Comparison of ENCODE assay signal across 1 cellular context in genomic region chr18:26089247-26090129, GRCh38.
TF ChIP-seq lines count a peak whose summit lies in the region.

No MANE protein-coding gene starts in this region.

TF ChIP-seq in K562, 482 proteins besides CTCF, POLR2A, EP300 and RAD21 (continued from another document and continues in another):
- TF ChIP-seq ZBTB40 (IDR thresholded peaks at IDR 0.05) (no peak), ZBTB40 (CRISPR knock-in tag; IDR thresholded peaks at IDR 0.05) (no peak), JUND (IDR thresholded peaks at IDR 0.05; ENCODE audit: borderline replicate concordance, low read depth, low read length) (peak; percentile 74), JUND (tag; IDR thresholded peaks at IDR 0.05; ENCODE audit: borderline replicate concordance, low read depth, low read length) (peak; percentile 73; the same call in 2 of the 3 replicates), ZNF644 (tag; IDR thresholded peaks at IDR 0.05; ENCODE audit: low read depth) (no peak), PURB (CRISPR knock-in tag; IDR thresholded peaks at IDR 0.05; ENCODE audit: low read depth) (no peak), EP400 (IDR thresholded peaks at IDR 0.05) (no peak), ZNF224 (CRISPR knock-in tag; IDR thresholded peaks at IDR 0.05) (0 out of 2 replicates have a peak, but pooled peaks have one; percentile 40), MCM5 (IDR thresholded peaks at IDR 0.05; ENCODE audit: low read depth) (no peak), LEF1 (IDR thresholded peaks at IDR 0.05) (no peak), SRSF7 (optimal IDR thresholded peaks at IDR 0.05; ENCODE audit: low read depth, low read length) (no peak), TEAD2 (tag; IDR thresholded peaks at IDR 0.05) (no peak), TRIM28 (IDR thresholded peaks at IDR 0.05) (peak; percentile 72; the same call in 1 of the 2 replicates), NFE2L1 (tag; IDR thresholded peaks at IDR 0.05; ENCODE audit: borderline replicate concordance, low read depth) (no peak), OTX1 (CRISPR knock-in tag; IDR thresholded peaks at IDR 0.05) (no peak), GATAD2B (IDR thresholded peaks at IDR 0.05; ENCODE audit: borderline replicate concordance) (no peak), CREM (IDR thresholded peaks at IDR 0.05; ENCODE audit: low read depth) (no peak), GTF2E2 (tag; IDR thresholded peaks at IDR 0.05) (0 out of 2 replicates have a peak, but pooled peaks have one; percentile 3), CXXC5 (CRISPR knock-in tag; IDR thresholded peaks at IDR 0.05) (peak; percentile 14; the same call in 1 of the 2 replicates), ZKSCAN8 (CRISPR knock-in tag; IDR thresholded peaks at IDR 0.05) (no peak), ATF1 (CRISPR knock-in tag; IDR thresholded peaks at IDR 0.05) (0 out of 2 replicates have a peak, but pooled peaks have one; percentile 25), ATF1 (tag; IDR thresholded peaks at IDR 0.05) (no peak), ILF3 (IDR thresholded peaks at IDR 0.05; ENCODE audit: borderline replicate concordance) (no peak), SMAD3 (CRISPR knock-in tag; conservative IDR thresholded peaks at IDR 0.05) (no peak), DIDO1 (tag; IDR thresholded peaks at IDR 0.05; ENCODE audit: low read depth) (no peak), RBFOX2 (IDR thresholded peaks at IDR 0.05; ENCODE audit: low read depth, low read length) (no peak), ARHGAP35 (IDR thresholded peaks at IDR 0.05; ENCODE audit: partially characterized antibody) (no peak), FOSL1 (tag; conservative IDR thresholded peaks at IDR 0.05) (peak; percentile 68), HOXB6 (CRISPR knock-in tag; IDR thresholded peaks at IDR 0.05; ENCODE audit: borderline replicate concordance) (no peak), GABPB2 (CRISPR knock-in tag; conservative IDR thresholded peaks at IDR 0.05) (no peak), RUNX1 (IDR thresholded peaks at IDR 0.05; ENCODE audit: low read depth) (no peak), ZBED1 (IDR thresholded peaks at IDR 0.05) (peak; percentile 99), ZNF318 (IDR thresholded peaks at IDR 0.05; ENCODE audit: borderline replicate concordance in 1 of 2, low read depth in 1 of 2) (no peak), ZNF239 (CRISPR knock-in tag; IDR thresholded peaks at IDR 0.05) (no peak), ZNF274 (IDR thresholded peaks at IDR 0.05; ENCODE audit: borderline replicate concordance, low read depth, low read length) (no peak), LCOR (CRISPR knock-in tag; IDR thresholded peaks at IDR 0.05) (no peak), HMG20B (CRISPR knock-in tag; IDR thresholded peaks at IDR 0.05) (no peak), ATF3 (IDR thresholded peaks at IDR 0.05) (peak; percentile 81), ATF3 (CRISPR knock-in tag; conservative IDR thresholded peaks at IDR 0.05) (no peak), ZNF143 (CRISPR knock-in tag; IDR thresholded peaks at IDR 0.05) (no peak), ZNF395 (CRISPR knock-in tag; IDR thresholded peaks at IDR 0.05) (no peak), YY1 (IDR thresholded peaks at IDR 0.05; ENCODE audit: borderline replicate concordance in 1 of 3, control insufficient read depth in 1 of 3, extremely low read depth in 1 of 3, insufficient read depth in 3 of 3, insufficient read length in 1 of 3, insufficient replicate concordance in 2 of 3, low read depth in 1 of 3, low read length in 2 of 3) (peak in 1 of 3 experiments; percentile 20), ID3 (CRISPR knock-in tag; IDR thresholded peaks at IDR 0.05) (no peak), ID3 (tag; IDR thresholded peaks at IDR 0.05) (0 out of 2 replicates have a peak, but pooled peaks have one; percentile 13), CCAR2 (IDR thresholded peaks at IDR 0.05; ENCODE audit: low read depth, low read length) (no peak), NCOA4 (IDR thresholded peaks at IDR 0.05; ENCODE audit: partially characterized antibody) (no peak), FOXK1 (CRISPR knock-in tag; IDR thresholded peaks at IDR 0.05; ENCODE audit: borderline replicate concordance) (0 out of 2 replicates have a peak, but pooled peaks have one; percentile 2), TCF3 (CRISPR knock-in tag; IDR thresholded peaks at IDR 0.05) (no peak), GATAD2A (IDR thresholded peaks at IDR 0.05) (no peak), NR3C1 (CRISPR knock-in tag; IDR thresholded peaks at IDR 0.05) (no peak), BRCA1 (IDR thresholded peaks at IDR 0.05) (no peak), BRCA1 (CRISPR knock-in tag; IDR thresholded peaks at IDR 0.05) (0 out of 2 replicates have a peak, but pooled peaks have one; percentile 33), BCOR (IDR thresholded peaks at IDR 0.05) (no peak), HNRNPLL (IDR thresholded peaks at IDR 0.05; ENCODE audit: low read depth, low read length, poor library complexity, severe bottlenecking) (no peak)
